ENCODE assay signal across 1 cellular context in genomic region chr20:62900052-62900691, GRCh38.
TF ChIP-seq lines count a peak whose summit lies in the region.

No MANE protein-coding gene starts in this region.

TF ChIP-seq in HepG2, 621 proteins besides CTCF, POLR2A, EP300 and RAD21 (continued from another document and continues in another):
- 0 out of 2 replicates have a peak, but pooled peaks have one; percentile 14 for TF ChIP-seq SNAPC4 (CRISPR knock-in tag; IDR thresholded peaks at IDR 0.05)
- TF ChIP-seq GZF1 (CRISPR knock-in tag; IDR thresholded peaks at IDR 0.05) = peak; percentile 73; the same call in 1 of the 2 replicates
- TF ChIP-seq NKX3-1 (CRISPR knock-in tag; IDR thresholded peaks at IDR 0.05) = peak; percentile 93
- TF ChIP-seq TBX2 (CRISPR knock-in tag; IDR thresholded peaks at IDR 0.05; ENCODE audit: borderline replicate concordance) = peak; percentile 81
- no peak for TF ChIP-seq ZFP1 (CRISPR knock-in tag; IDR thresholded peaks at IDR 0.05)
- TF ChIP-seq ZNF777 (CRISPR knock-in tag; IDR thresholded peaks at IDR 0.05) = peak; percentile 78
- TF ChIP-seq FOXO4 (CRISPR knock-in tag; conservative IDR thresholded peaks at IDR 0.05) = no peak
- 0 out of 2 replicates have a peak, but pooled peaks have one; percentile 17 for TF ChIP-seq HCFC1 (IDR thresholded peaks at IDR 0.05; ENCODE audit: low read depth, low read length)
- no peak for TF ChIP-seq LCORL (IDR thresholded peaks at IDR 0.05)
- 0 out of 2 replicates have a peak, but pooled peaks have one; percentile 52 for TF ChIP-seq LCORL (CRISPR knock-in tag; IDR thresholded peaks at IDR 0.05)
- TF ChIP-seq ZNF652 (CRISPR knock-in tag; IDR thresholded peaks at IDR 0.05; ENCODE audit: borderline replicate concordance, low read depth) = no peak; the same call in 1 of the 2 replicates
- TF ChIP-seq FUBP1 (CRISPR knock-in tag; IDR thresholded peaks at IDR 0.05; ENCODE audit: borderline replicate concordance) = peak; percentile 51; the same call in 1 of the 2 replicates
- TF ChIP-seq ZNF460 (CRISPR knock-in tag; IDR thresholded peaks at IDR 0.05; ENCODE audit: borderline replicate concordance) = no peak
- TF ChIP-seq ZFYVE20 (CRISPR knock-in tag; IDR thresholded peaks at IDR 0.05; ENCODE audit: borderline replicate concordance, low read depth) = peak; percentile 73; the same call in 1 of the 2 replicates
- TF ChIP-seq ZNF597 (CRISPR knock-in tag; IDR thresholded peaks at IDR 0.05) = 0 out of 2 replicates have a peak, but pooled peaks have one; percentile 55
- no peak for TF ChIP-seq NFIC (IDR thresholded peaks at IDR 0.05; ENCODE audit: low read length)
- TF ChIP-seq SP2 (CRISPR knock-in tag; IDR thresholded peaks at IDR 0.05) = peak; percentile 39
- TF ChIP-seq FOXK2 (IDR thresholded peaks at IDR 0.05) = no peak
- no peak for TF ChIP-seq RAD51 (IDR thresholded peaks at IDR 0.05; ENCODE audit: borderline replicate concordance)
- peak; percentile 77; the same call in 1 of the 2 replicates for TF ChIP-seq ZBTB2 (CRISPR knock-in tag; IDR thresholded peaks at IDR 0.05; ENCODE audit: low read depth)
- TF ChIP-seq SKI (IDR thresholded peaks at IDR 0.05; ENCODE audit: partially characterized antibody) = no peak
- TF ChIP-seq, protein P1, sequence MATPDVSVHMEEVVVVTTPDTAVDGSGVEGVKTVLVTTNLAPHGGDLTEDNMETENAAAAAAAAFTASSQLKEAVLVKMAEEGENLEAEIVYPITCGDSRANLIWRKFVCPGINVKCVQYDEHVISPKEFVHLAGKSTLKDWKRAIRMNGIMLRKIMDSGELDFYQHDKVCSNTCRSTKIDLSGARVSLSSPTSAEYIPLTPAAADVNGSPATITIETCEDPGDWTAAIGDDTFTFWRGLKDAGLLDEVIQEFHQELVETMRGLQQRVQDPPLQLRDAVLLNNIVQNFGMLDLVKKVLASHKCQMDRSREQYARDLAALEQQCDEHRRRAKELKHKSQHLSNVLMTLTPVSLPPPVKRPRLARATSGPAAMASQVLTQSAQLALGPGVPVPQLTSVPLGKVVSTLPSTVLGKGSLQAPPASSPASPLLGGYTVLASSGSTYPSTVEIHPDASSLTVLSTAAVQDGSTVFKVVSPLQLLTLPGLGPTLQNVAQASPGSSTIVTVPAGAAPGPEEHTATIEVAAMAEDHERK (CRISPR knock-in tag; IDR thresholded peaks at IDR 0.05; ENCODE audit: low read depth) = no peak
- no peak for TF ChIP-seq MAFG (CRISPR knock-in tag; IDR thresholded peaks at IDR 0.05)
- peak; percentile 96 for TF ChIP-seq AGO1 (IDR thresholded peaks at IDR 0.05; ENCODE audit: low read depth, low read length, poor library complexity, severe bottlenecking)
- TF ChIP-seq ZKSCAN5 (CRISPR knock-in tag; IDR thresholded peaks at IDR 0.05) = no peak; the same call in 1 of the 2 replicates
- TF ChIP-seq ZMYM3 (CRISPR knock-in tag; IDR thresholded peaks at IDR 0.05) = peak; percentile 78; the same call in 1 of the 2 replicates
- no peak for TF ChIP-seq PHF20 (CRISPR knock-in tag; IDR thresholded peaks at IDR 0.05)
- peak; percentile 69; the same call in 1 of the 2 replicates for TF ChIP-seq ATF5 (CRISPR knock-in tag; IDR thresholded peaks at IDR 0.05; ENCODE audit: low read depth)
- TF ChIP-seq ZFX (CRISPR knock-in tag; IDR thresholded peaks at IDR 0.05; ENCODE audit: low read depth) = peak; percentile 76
- TF ChIP-seq SYNCRIP (IDR thresholded peaks at IDR 0.05; ENCODE audit: insufficient read depth, low read depth, low read length) = no peak
- peak; percentile 54 for TF ChIP-seq FOSL2 (CRISPR knock-in tag; IDR thresholded peaks at IDR 0.05)
- TF ChIP-seq ZFP90 (CRISPR knock-in tag; IDR thresholded peaks at IDR 0.05; ENCODE audit: borderline replicate concordance) = peak; percentile 97
- TF ChIP-seq, protein P2, sequence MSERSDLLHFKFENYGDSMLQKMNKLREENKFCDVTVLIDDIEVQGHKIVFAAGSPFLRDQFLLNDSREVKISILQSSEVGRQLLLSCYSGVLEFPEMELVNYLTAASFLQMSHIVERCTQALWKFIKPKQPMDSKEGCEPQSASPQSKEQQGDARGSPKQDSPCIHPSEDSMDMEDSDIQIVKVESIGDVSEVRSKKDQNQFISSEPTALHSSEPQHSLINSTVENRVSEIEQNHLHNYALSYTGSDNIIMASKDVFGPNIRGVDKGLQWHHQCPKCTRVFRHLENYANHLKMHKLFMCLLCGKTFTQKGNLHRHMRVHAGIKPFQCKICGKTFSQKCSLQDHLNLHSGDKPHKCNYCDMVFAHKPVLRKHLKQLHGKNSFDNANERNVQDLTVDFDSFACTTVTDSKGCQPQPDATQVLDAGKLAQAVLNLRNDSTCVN (CRISPR knock-in tag; IDR thresholded peaks at IDR 0.05; ENCODE audit: borderline replicate concordance) = no peak
- TF ChIP-seq, protein P3, sequence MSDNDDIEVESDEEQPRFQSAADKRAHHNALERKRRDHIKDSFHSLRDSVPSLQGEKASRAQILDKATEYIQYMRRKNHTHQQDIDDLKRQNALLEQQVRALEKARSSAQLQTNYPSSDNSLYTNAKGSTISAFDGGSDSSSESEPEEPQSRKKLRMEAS (IDR thresholded peaks at IDR 0.05) = peak; percentile 78
- peak; percentile 100 for TF ChIP-seq AKAP8 (CRISPR knock-in tag; IDR thresholded peaks at IDR 0.05)
- TF ChIP-seq JARID2 (CRISPR knock-in tag; IDR thresholded peaks at IDR 0.05; ENCODE audit: insufficient replicate concordance) = no peak
- TF ChIP-seq ZNF101 (CRISPR knock-in tag; IDR thresholded peaks at IDR 0.05; ENCODE audit: borderline replicate concordance, low read depth) = peak; percentile 90; the same call in 1 of the 2 replicates
- no peak for TF ChIP-seq U2AF2 (IDR thresholded peaks at IDR 0.05; ENCODE audit: low read depth, low read length)
- TF ChIP-seq SNAI1 (CRISPR knock-in tag; IDR thresholded peaks at IDR 0.05; ENCODE audit: borderline replicate concordance) = peak; percentile 59; the same call in 1 of the 2 replicates
- no peak for TF ChIP-seq NFE2L2 (IDR thresholded peaks at IDR 0.05; ENCODE audit: low read length)
- TF ChIP-seq ZNF557 (CRISPR knock-in tag; IDR thresholded peaks at IDR 0.05) = peak; percentile 94
- TF ChIP-seq FOXA1 (IDR thresholded peaks at IDR 0.05) = no peak
- TF ChIP-seq FOXA1 (CRISPR knock-in tag; IDR thresholded peaks at IDR 0.05) = no peak
- peak; percentile 83 for TF ChIP-seq ERF (CRISPR knock-in tag; IDR thresholded peaks at IDR 0.05)
- peak; percentile 93 for TF ChIP-seq ZNF264 (CRISPR knock-in tag; IDR thresholded peaks at IDR 0.05)
- TF ChIP-seq, protein P4, sequence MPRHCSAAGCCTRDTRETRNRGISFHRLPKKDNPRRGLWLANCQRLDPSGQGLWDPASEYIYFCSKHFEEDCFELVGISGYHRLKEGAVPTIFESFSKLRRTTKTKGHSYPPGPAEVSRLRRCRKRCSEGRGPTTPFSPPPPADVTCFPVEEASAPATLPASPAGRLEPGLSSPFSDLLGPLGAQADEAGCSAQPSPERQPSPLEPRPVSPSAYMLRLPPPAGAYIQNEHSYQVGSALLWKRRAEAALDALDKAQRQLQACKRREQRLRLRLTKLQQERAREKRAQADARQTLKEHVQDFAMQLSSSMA (CRISPR knock-in tag; IDR thresholded peaks at IDR 0.05) = peak; percentile 89; the same call in 1 of the 2 replicates
- TF ChIP-seq PLRG1 (conservative IDR thresholded peaks at IDR 0.05) = no peak
- peak; percentile 74 for TF ChIP-seq DR1 (CRISPR knock-in tag; IDR thresholded peaks at IDR 0.05)
- TF ChIP-seq PPARG (CRISPR knock-in tag; conservative IDR thresholded peaks at IDR 0.05) = peak; percentile 7; the same call in 1 of the 2 replicates
- no peak; the same call in 1 of the 2 replicates for TF ChIP-seq ZNF550 (CRISPR knock-in tag; IDR thresholded peaks at IDR 0.05; ENCODE audit: borderline replicate concordance)
- peak; percentile 91; the same call in 1 of the 2 replicates for TF ChIP-seq ZNF674 (CRISPR knock-in tag; IDR thresholded peaks at IDR 0.05; ENCODE audit: low read depth)
- no peak for TF ChIP-seq ZNF30 (CRISPR knock-in tag; IDR thresholded peaks at IDR 0.05)
- TF ChIP-seq NCOA1 (CRISPR knock-in tag; IDR thresholded peaks at IDR 0.05) = no peak
- peak; percentile 69; the same call in 1 of the 2 replicates for TF ChIP-seq ZNF691 (CRISPR knock-in tag; IDR thresholded peaks at IDR 0.05; ENCODE audit: borderline replicate concordance, low read depth)
- TF ChIP-seq ZMAT3 (CRISPR knock-in tag; conservative IDR thresholded peaks at IDR 0.05) = peak; percentile 46; the same call in 1 of the 2 replicates
